In genomic region chr1:156714830-156715229, GRCh38 we compare ENCODE assay signal across 24 cellular contexts. TPM values are rescaled to one million over a fixed set of nuclear protein-coding genes. Genes with fewer than 3 reads are reported as not detected.
"Had no signal": no experiment of that assay in that cellular context is flagged by ENCODE, and none has a peak within 500 bp of the region (broad histone marks: within the 10 kb centered on the region; RNA-seq: fewer than 3 reads in every experiment).

No MANE protein-coding gene starts in this region.

- ATAC-seq: foreskin keratinocyte; left colon; naive thymus-derived CD4-positive, alpha-beta T cell; pancreas; right cardiac atrium had no signal

- FAIRE-seq: endothelial cell of umbilical vein, pancreas, small intestine had no signal

- H3K27ac Mint-ChIP-seq: endodermal cell; neural progenitor cell; progenitor cell of endocrine pancreas; stimulated activated naive CD8-positive, alpha-beta T cell treated with anti-CD3 and anti-CD28 coated beads, Interleukin-15, Interleukin-2, amounts not matched to agents 100 ng/mL and 50 ng/mL, for 24 hours had no signal

- H3K36me3 ChIP-seq: colonic mucosa, neural progenitor cell, pancreas, uterus had no signal

- H3K4me3 ChIP-seq: colonic mucosa, heart left ventricle, neural progenitor cell, pancreas, tibial artery, upper lobe of left lung, uterus had no signal

- H3K27me3 Mint-ChIP-seq: naive thymus-derived CD4-positive, alpha-beta T cell; progenitor cell of endocrine pancreas; stimulated activated naive CD8-positive, alpha-beta T cell treated with anti-CD3 and anti-CD28 coated beads, Interleukin-15, Interleukin-2, amounts not matched to agents 100 ng/mL and 50 ng/mL, for 24 hours had no signal

- H2AFZ ChIP-seq: neural progenitor cell had no signal

- H3K27me3 ChIP-seq: colonic mucosa, foreskin keratinocyte, heart left ventricle, neural progenitor cell, pancreas, tibial artery, upper lobe of left lung, uterus had no signal

- H3K4me1 ChIP-seq: colonic mucosa, pancreas, upper lobe of left lung had no signal

- DNase-seq: colonic mucosa; dermis blood vessel endothelial cell; endodermal cell; erythroblast; foreskin keratinocyte; hippocampal formation; left colon; mesendoderm; naive thymus-derived CD4-positive, alpha-beta T cell; nucleus accumbens; pancreas; small intestine; stimulated activated CD4-positive, alpha-beta T cell treated with anti-CD3 and anti-CD28 coated beads, Interleukin-12 subunit alpha, Interleukin-12 subunit beta, amount 100 ng/mL, for 4 hours; stimulated activated CD4-positive, alpha-beta T cell treated with anti-CD3 and anti-CD28 coated beads, Interleukin-2, amount 100 ng/mL, for 48 hours; tibial artery; upper lobe of left lung; uterus had no signal

- H3K4me3 Mint-ChIP-seq: endodermal cell; naive thymus-derived CD4-positive, alpha-beta T cell; neural progenitor cell; stimulated activated naive CD8-positive, alpha-beta T cell treated with anti-CD3 and anti-CD28 coated beads, Interleukin-15, Interleukin-2, amounts not matched to agents 100 ng/mL and 50 ng/mL, for 24 hours had no signal

- H3K9ac ChIP-seq: neural progenitor cell had no signal

- H3K9me3 ChIP-seq: colonic mucosa, heart left ventricle, pancreas, tibial artery, upper lobe of left lung, uterus had no signal

- H3K9me3 Mint-ChIP-seq: endodermal cell; naive thymus-derived CD4-positive, alpha-beta T cell; neural progenitor cell; stimulated activated naive CD8-positive, alpha-beta T cell treated with anti-CD3 and anti-CD28 coated beads, Interleukin-15, Interleukin-2, amounts not matched to agents 100 ng/mL and 50 ng/mL, for 24 hours had no signal

- H3K4me2 ChIP-seq: neural progenitor cell had no signal

- H3K27ac ChIP-seq: colonic mucosa, foreskin keratinocyte, heart left ventricle, neural progenitor cell, pancreas, tibial artery, upper lobe of left lung, uterus had no signal

RNA-seq across cellular contexts. Expression of gene CRABP2, which starts 9.4 kb away (rescaled TPM):
- total RNA-seq: lung microvascular endothelial cell had no signal
